12 cellular contexts compared by ENCODE assay signal in genomic region chr2:65033178-65033577, GRCh38. TPM values are rescaled to one million over a fixed set of nuclear protein-coding genes. Genes with fewer than 3 reads are reported as not detected.
DNase-seq lines count a peak whose midpoint lies in the region; ATAC-seq and TF ChIP-seq lines count a peak whose summit lies in the region.
"Had no signal": no experiment of that assay in that cellular context is flagged by ENCODE, and none has a peak within 500 bp of the region (broad histone marks: within the 10 kb centered on the region; RNA-seq: fewer than 3 reads in every experiment).

No MANE protein-coding gene starts in this region.

- H4K20me1 ChIP-seq in KMS-11 (ENCODE audit: insufficient read depth): no peaks in the 10 kb centered on the region
- H4K20me1 ChIP-seq: BLaER1 had no signal

- peaks cover 25% of the 10 kb centered on the region for H3K4me1 Mint-ChIP-seq in T-helper 17 cell
- peaks cover 38% of the 10 kb centered on the region for H3K4me1 Mint-ChIP-seq in memory B cell

- no peak for ATAC-seq in T-helper 17 cell
- ATAC-seq in memory B cell (ENCODE audit: low read depth): no peak
- ATAC-seq in HG03439 (IDR thresholded peaks at IDR 0.05; ENCODE audit: unreplicated experiment): no peak
- ATAC-seq: activated CD8-positive, alpha-beta memory T cell treated with anti-CD3 and anti-CD28 coated beads, Interleukin-2, amount 10 ng/mL, durations not matched to agents 7 days and 5 days had no signal

- H3K27me3 ChIP-seq in KMS-11 (ENCODE audit: insufficient read depth, low read depth): no peaks in the 10 kb centered on the region
- H3K27me3 ChIP-seq: BLaER1 had no signal

- peak overlapping the region; percentile 20; the same call in 1 of the 2 replicates for H3K27ac ChIP-seq in KMS-11

- H3K27ac Mint-ChIP-seq in T-helper 17 cell: peak overlapping the region; percentile 47
- peak overlapping the region; percentile 94 for H3K27ac Mint-ChIP-seq in memory B cell
- H3K27ac Mint-ChIP-seq: activated CD8-positive, alpha-beta memory T cell treated with anti-CD3 and anti-CD28 coated beads, Interleukin-2, amount 10 ng/mL, durations not matched to agents 7 days and 5 days; dendritic cell treated with granulocyte-macrophage colony-stimulating factor and Interleukin-4, amounts not matched to agents 40 ng/mL and 50 ng/mL, for 4 days had no signal

- no peak overlapping the region; the same call in 1 of the 2 replicates for H2AFZ ChIP-seq in KMS-11 (ENCODE audit: low read depth)

- peaks cover 6% of the 10 kb centered on the region for H3K36me3 Mint-ChIP-seq in T-helper 17 cell (ENCODE audit: low read depth)
- H3K36me3 Mint-ChIP-seq in memory B cell: peaks cover 19% of the 10 kb centered on the region
- H3K36me3 Mint-ChIP-seq: activated CD8-positive, alpha-beta memory T cell treated with anti-CD3 and anti-CD28 coated beads, Interleukin-2, amount 10 ng/mL, durations not matched to agents 7 days and 5 days had no signal

- H3K4me3 Mint-ChIP-seq in T-helper 17 cell (no peak overlapping the region), memory B cell (no peak overlapping the region)
- H3K4me3 Mint-ChIP-seq: activated CD8-positive, alpha-beta memory T cell treated with anti-CD3 and anti-CD28 coated beads, Interleukin-2, amount 10 ng/mL, durations not matched to agents 7 days and 5 days; dendritic cell treated with granulocyte-macrophage colony-stimulating factor and Interleukin-4, amounts not matched to agents 40 ng/mL and 50 ng/mL, for 4 days had no signal

- no peaks in the 10 kb centered on the region for H3K9me3 ChIP-seq in T-helper 17 cell (ENCODE audit: control insufficient read depth, low read length, poor library complexity, severe bottlenecking)
- H3K9me3 ChIP-seq: BLaER1 had no signal

- no peak overlapping the region for H3K4me3 ChIP-seq in KMS-11 (IDR thresholded peaks at IDR 0.05; ENCODE audit: insufficient read depth, low read depth, low read length)
- H3K4me3 ChIP-seq: BLaER1 had no signal

- H3K9ac ChIP-seq in KMS-11: no peak overlapping the region

- H3K27me3 Mint-ChIP-seq in T-helper 17 cell (no peaks in the 10 kb centered on the region), memory B cell (no peaks in the 10 kb centered on the region)
- H3K27me3 Mint-ChIP-seq: activated CD8-positive, alpha-beta memory T cell treated with anti-CD3 and anti-CD28 coated beads, Interleukin-2, amount 10 ng/mL, durations not matched to agents 7 days and 5 days; dendritic cell treated with granulocyte-macrophage colony-stimulating factor and Interleukin-4, amounts not matched to agents 40 ng/mL and 50 ng/mL, for 4 days had no signal

- no peaks in the 10 kb centered on the region for H3K9me3 Mint-ChIP-seq in memory B cell
- H3K9me3 Mint-ChIP-seq: dendritic cell treated with granulocyte-macrophage colony-stimulating factor and Interleukin-4, amounts not matched to agents 40 ng/mL and 50 ng/mL, for 4 days had no signal

- no peaks in the 10 kb centered on the region for H3K79me2 ChIP-seq in KMS-11 (ENCODE audit: insufficient read depth, low read depth)

- peaks cover 61% of the 10 kb centered on the region for H3K4me1 ChIP-seq in KMS-11 (ENCODE audit: low read depth, poor library complexity, severe bottlenecking)

- peak; percentile 49 for TF ChIP-seq CTCF in KMS-11 (conservative IDR thresholded peaks at IDR 0.05; ENCODE audit: low read depth, low read length)

- no peak overlapping the region; the same call in 1 of the 2 replicates for H3K4me2 ChIP-seq in KMS-11

- H3K36me3 ChIP-seq in KMS-11 (ENCODE audit: insufficient read depth): no peaks in the 10 kb centered on the region

- DNase-seq in NCI-H748 (lab: John Stamatoyannopoulos, UW; ENCODE audit: unreplicated experiment) (peak; percentile 2), NCI-H748 treated with DMSO at 0.1 percent for 48 hours (lab: John Stamatoyannopoulos, UW) (no peak), T-helper 17 cell (no peak), memory B cell (ENCODE audit: low spot score in 2 of 2) (no peak), foreskin melanocyte (no peak)
- DNase-seq in activated CD4-positive, alpha-beta T cell treated with anti-CD3 and anti-CD28 coated beads for 4 hours: no peak
- DNase-seq: activated CD8-positive, alpha-beta memory T cell treated with anti-CD3 and anti-CD28 coated beads, Interleukin-2, amount 10 ng/mL, durations not matched to agents 7 days and 5 days; NCI-H446 had no signal

RNA-seq across cellular contexts. Expression of gene CEP68, which starts 23.0 kb away (rescaled TPM):
- total RNA-seq in T-helper 17 cell: 10 to 100 TPM; 13.6 to 22.5 TPM

RNA-seq across cellular contexts. Expression of gene SLC1A4, which starts 44.0 kb away (rescaled TPM):
- 1 to 10 TPM; 1.7 to 8.0 TPM for total RNA-seq in T-helper 17 cell
